ENCODE assay signal across 8 cellular contexts in the genomic region with DNA sequence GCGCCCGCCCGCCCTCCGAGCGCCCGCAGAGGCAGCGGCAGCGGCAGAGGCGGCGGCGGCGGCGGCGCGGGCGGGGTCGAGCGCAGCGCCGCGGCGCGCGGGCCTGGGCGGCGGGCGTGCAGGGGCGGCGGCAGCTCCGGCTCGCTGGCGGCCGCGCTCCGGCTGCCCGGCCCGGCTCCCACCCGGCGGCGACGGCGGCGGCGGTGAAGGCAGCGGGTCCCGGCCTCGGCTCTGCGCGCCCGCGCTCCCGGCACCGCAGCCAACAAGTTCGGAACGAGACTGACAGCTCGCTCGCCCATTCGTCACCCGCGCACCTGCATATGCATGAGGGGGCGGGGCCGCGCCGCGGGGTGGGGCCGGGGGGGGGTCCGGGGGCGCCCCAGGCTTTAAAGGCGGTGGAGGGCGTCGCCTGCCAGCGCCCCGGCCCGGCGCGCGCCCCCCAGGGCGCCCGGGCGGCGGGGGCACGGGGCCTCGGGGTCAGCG. TPM values are rescaled to one million over a fixed set of nuclear protein-coding genes. Genes with fewer than 3 reads are reported as not detected.
DNase-seq lines count a peak whose midpoint lies in the region; ATAC-seq, FAIRE-seq and TF ChIP-seq lines count a peak whose summit lies in the region.

A gene (minus strand): TSS at position 281 of the 483 bp plus-strand sequence. CDS start 356 bp downstream, outside the sequence.

- H3K27ac ChIP-seq in OCI-LY7 (ENCODE audit: low read depth, low read length, poor library complexity, severe bottlenecking), result peak within 1 kb of the TSS; percentile 18

- peaks cover 38% of the 10 kb centered on the region for H3K4me1 ChIP-seq in OCI-LY7 (ENCODE audit: insufficient read depth, low read length, poor library complexity, severe bottlenecking)

- no peaks in the 10 kb centered on the region for H3K36me3 Mint-ChIP-seq in glutamatergic neuron (ENCODE audit: unreplicated experiment)

- BruUV-seq in OCI-LY7 (replicated peaks; lab: Mats Ljungman, UMichigan), result no TSS peak

- TF ChIP-seq CTCF in OCI-LY7 (conservative IDR thresholded peaks at IDR 0.05; ENCODE audit: low read length) (no peak), glutamatergic neuron (IDR thresholded peaks at IDR 0.05; ENCODE audit: partially characterized antibody, unreplicated experiment) (no peak)

- peaks cover 7% of the 10 kb centered on the region for H3K9me3 Mint-ChIP-seq in glutamatergic neuron (ENCODE audit: unreplicated experiment)

- H3K9me3 ChIP-seq in OCI-LY7 (ENCODE audit: low read length), result no peaks in the 10 kb centered on the region

- peak within 1 kb of the TSS; percentile 71 for H3K4me3 Mint-ChIP-seq in glutamatergic neuron (ENCODE audit: unreplicated experiment)

- H3K4me2 ChIP-seq in OCI-LY7 (ENCODE audit: low read length), result peak within 1 kb of the TSS; percentile 78

- DNase-seq in NCI-H2196 (lab: John Stamatoyannopoulos, UW; ENCODE audit: unreplicated experiment) (peak; percentile 39), NCI-H2196 treated with DMSO at 0.1 percent for 48 hours (lab: John Stamatoyannopoulos, UW; ENCODE audit: unreplicated experiment) (no peak), OCI-LY7 (ENCODE audit: low spot score) (peak; percentile 64), glutamatergic neuron (peak; percentile 77), posterior vena cava (ENCODE audit: low spot score) (no peak), GM12892 (ENCODE audit: insufficient read length) (no peak)
- peak; percentile 60 for DNase-seq in activated naive CD4-positive, alpha-beta T cell treated with Interleukin-2 at 50 U/mL for 16 hours

- H3K4me1 Mint-ChIP-seq in glutamatergic neuron (ENCODE audit: low read depth, unreplicated experiment), result peaks cover 9% of the 10 kb centered on the region

- no peak for TF ChIP-seq POLR2A in GM12892 (IDR thresholded peaks at IDR 0.05; ENCODE audit: low read depth, low read length)

- POLR2A ChIA-PET in OCI-LY7 (lab: Charles Lee), result no interaction called here

- H3K27ac Mint-ChIP-seq in glutamatergic neuron (ENCODE audit: unreplicated experiment), result no peak within 1 kb of the TSS

- H3K4me3 ChIP-seq in OCI-LY7 (ENCODE audit: low read depth, low read length, poor library complexity, severe bottlenecking), result peak within 1 kb of the TSS; percentile 62

- H3K9me2 ChIP-seq in OCI-LY7 (ENCODE audit: insufficient read depth, low read length), result no peaks in the 10 kb centered on the region

- H3K27me3 Mint-ChIP-seq in glutamatergic neuron (ENCODE audit: unreplicated experiment), result peaks cover 11% of the 10 kb centered on the region

- no peaks in the 10 kb centered on the region; the same call in 1 of the 2 replicates for H4K20me1 ChIP-seq in OCI-LY7 (ENCODE audit: insufficient read depth, low read length)

- no peak within 1 kb of the TSS for H2AFZ ChIP-seq in OCI-LY7 (ENCODE audit: low read length)

- no peak for FAIRE-seq in GM12892 (lab: Jason Lieb, UNC)

- H3K36me3 ChIP-seq in OCI-LY7 (ENCODE audit: insufficient read depth, low read length), result no peaks in the 10 kb centered on the region

- intact Hi-C loops in OCI-LY7 (cut with micrococcal nuclease; ENCODE audit: unreplicated experiment) (no loop called here), posterior vena cava (cut with DNase I) (no loop called here)

- H3K79me2 ChIP-seq in OCI-LY7 (ENCODE audit: insufficient read depth, low read depth, low read length), result no peaks in the 10 kb centered on the region

- ATAC-seq in GM18873 (IDR thresholded peaks at IDR 0.05; ENCODE audit: low FRiP score, unreplicated experiment), result no peak

- CTCF ChIA-PET in OCI-LY7 (lab: Charles Lee; ENCODE audit: unreplicated experiment), result no interaction called here

RNA-seq across cellular contexts. Expression of the gene that starts here (rescaled TPM):
- 4.0 and 5.0 TPM in 2 replicates for total RNA-seq in OCI-LY7 (2014; rRNA removed; shearing (Covaris generic))
- total RNA-seq in OCI-LY7 (2022), result 6.0 and 6.5 TPM in 2 replicates
- 84.1 TPM for total RNA-seq in glutamatergic neuron (ENCODE audit: unreplicated experiment)
- 10 to 100 TPM; 13.0 to 17.3 TPM for total RNA-seq in posterior vena cava
- not detected for polyA plus RNA-seq in GM12892 (2012; ENCODE audit: missing spikeins)

Comparison
In these comparisons a context has a peak if more than half of its experiments do, and no peak if none do; other contexts are left out.
1. DNase-seq: peak in NCI-H2196 (single experiment), OCI-LY7 (single experiment), activated naive CD4-positive, alpha-beta T cell treated with Interleukin-2 at 50 U/mL for 16 hours (single experiment) and glutamatergic neuron (single experiment); none in NCI-H2196 treated with DMSO at 0.1 percent for 48 hours (single experiment), posterior vena cava (single experiment) and GM12892 (single experiment).